2 cellular contexts compared by ENCODE assay signal in the genomic region with DNA sequence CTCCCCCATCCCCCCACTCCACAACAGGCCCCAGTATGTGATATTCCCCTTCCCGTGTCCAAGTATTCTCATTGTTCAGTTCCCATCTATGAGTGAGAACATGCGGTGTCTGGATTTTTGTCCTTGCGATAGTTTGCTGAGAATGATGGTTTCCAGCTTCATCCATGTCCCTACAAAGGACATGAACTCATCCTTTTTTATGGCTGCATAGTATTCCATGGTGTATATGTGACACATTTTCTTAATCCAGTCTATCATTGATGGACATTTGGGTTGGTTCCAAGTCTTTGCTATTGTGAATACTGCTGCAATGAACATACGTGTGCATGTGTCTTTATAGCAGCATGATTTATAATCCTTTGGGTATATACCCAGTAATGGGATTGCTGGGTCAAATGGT. TPM values are rescaled to one million over a fixed set of nuclear protein-coding genes. Genes with fewer than 3 reads are reported as not detected.
DNase-seq lines count a peak whose midpoint lies in the region; ATAC-seq, FAIRE-seq and TF ChIP-seq lines count a peak whose summit lies in the region.
"Not testable (repeated sequence)": the region's sequence is repeated elsewhere in the genome, so short reads cannot be mapped to it uniquely, and the experiment has no call there.

No MANE protein-coding gene starts in this region.

- not testable (repeated sequence) for H3K27ac ChIP-seq in HEK293 (ENCODE audit: extremely low read depth, low read depth, low read length); K562 (ENCODE audit: extremely low read depth, low read depth, low read length)

- not testable (repeated sequence) for H3K27me3 ChIP-seq in K562 (ENCODE audit: control insufficient read depth in 2 of 2, insufficient read depth in 2 of 2, low read length in 2 of 2)

- H3K4me1 ChIP-seq in HEK293 (ENCODE audit: control insufficient read depth, insufficient read depth, low read length); K562 (replicated peaks in 1 of 2; ENCODE audit: control insufficient read depth in 2 of 2, insufficient read depth in 2 of 2, low read length in 2 of 2): not testable (repeated sequence)

- DNase-seq in K562 (ENCODE audit: extremely low read depth in 1 of 4, low spot score in 3 of 4) = not testable (repeated sequence)

- not testable (repeated sequence) for H3K9me3 ChIP-seq in HEK293 (ENCODE audit: control insufficient read depth, insufficient read depth, low read depth, low read length); K562 (replicated peaks; ENCODE audit: control insufficient read depth, insufficient read depth, low read depth, low read length)

- TF ChIP-seq RAD21 in K562 (CRISPR knock-in tag; conservative IDR thresholded peaks at IDR 0.05 in 1 of 2, IDR thresholded peaks at IDR 0.05 in 1 of 2) = not testable (repeated sequence)

- in situ Hi-C loops in K562 (cut with MboI) = not testable (repeated sequence)

- not testable (repeated sequence) for TF ChIP-seq CTCF in HEK293 (tag by site-specific recombination; IDR thresholded peaks at IDR 0.05); K562 (IDR thresholded peaks at IDR 0.05 in 2 of 3, conservative IDR thresholded peaks at IDR 0.05 in 1 of 3; ENCODE audit: insufficient read depth in 2 of 3, low read depth in 1 of 3, low read length in 3 of 3)

- not testable (repeated sequence) for BruUV-seq in K562 (replicated peaks; lab: Mats Ljungman, UMichigan)

- intact Hi-C loops in K562 (cut with micrococcal nuclease) = not testable (repeated sequence)

- POLR2A ChIA-PET in HEK293 (lab: Yijun Ruan, JAX); K562 (lab: Yijun Ruan, JAX): not testable (repeated sequence)

- H3K79me2 ChIP-seq in K562 (ENCODE audit: control insufficient read depth, insufficient read depth, low read length) = not testable (repeated sequence)

- not testable (repeated sequence) for H3K9me1 ChIP-seq in K562 (ENCODE audit: control insufficient read depth, insufficient read depth, low read length)

- not testable (repeated sequence) for TF ChIP-seq POLR2A in K562 (conservative IDR thresholded peaks at IDR 0.05)

- not testable (repeated sequence) for ATAC-seq in K562

- H3K36me3 ChIP-seq in HEK293 (ENCODE audit: control insufficient read depth in 2 of 2, insufficient read depth in 1 of 2, low read length in 2 of 2) = peaks cover 0 to 26% of the 10 kb centered on the region in 2 experiments; a peak in 2 of 3 replicates
- peaks cover 23% of the 10 kb centered on the region for H3K36me3 ChIP-seq in K562 (ENCODE audit: control insufficient read depth, insufficient read depth, low read length)

- not testable (repeated sequence) for H3K4me2 ChIP-seq in K562 (ENCODE audit: insufficient read depth, low read length)

- FAIRE-seq in K562 (lab: Jason Lieb, UNC) = not testable (repeated sequence)

- not testable (repeated sequence) for H2AFZ ChIP-seq in K562 (ENCODE audit: low read depth, low read length)

- CTCF ChIA-PET in HEK293 (lab: Yijun Ruan, JAX); K562 (lab: Yijun Ruan, JAX; ENCODE audit: low intra/inter-chr PET ratio): not testable (repeated sequence)

- not testable (repeated sequence) for H4K20me1 ChIP-seq in K562 (replicated peaks; ENCODE audit: control insufficient read depth, insufficient read depth, low read length)

- not testable (repeated sequence) for H3K4me3 ChIP-seq in HEK293 (ENCODE audit: low read depth, low read length); K562

- not testable (repeated sequence) for TF ChIP-seq EP300 in K562 (IDR thresholded peaks at IDR 0.05; ENCODE audit: low read length)

- 90% methylated on average over 4 of the region's 4 CpGs for WGBS in K562 (ENCODE audit: insufficient coverage, low coverage, missing lambda C conversion rate)

- H3K9ac ChIP-seq in K562 (ENCODE audit: insufficient read depth in 1 of 2, low read depth in 2 of 2, low read length in 2 of 2) = not testable (repeated sequence)

TF ChIP-seq in HEK293, 187 proteins besides CTCF, POLR2A, EP300 and RAD21:
- peak; percentile 95 for TF ChIP-seq ZNF146 (tag by site-specific recombination; IDR thresholded peaks at IDR 0.05)
- TF ChIP-seq, protein P1, sequence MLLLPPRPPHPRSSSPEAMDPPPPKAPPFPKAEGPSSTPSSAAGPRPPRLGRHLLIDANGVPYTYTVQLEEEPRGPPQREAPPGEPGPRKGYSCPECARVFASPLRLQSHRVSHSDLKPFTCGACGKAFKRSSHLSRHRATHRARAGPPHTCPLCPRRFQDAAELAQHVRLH (tag by site-specific recombination; IDR thresholded peaks at IDR 0.05) = 0 out of 2 replicates have a peak, but pooled peaks have one; percentile 23

TF ChIP-seq in K562, 482 proteins besides CTCF, POLR2A, EP300 and RAD21:
- peak; percentile 51 for TF ChIP-seq ZNF146 (CRISPR knock-in tag; IDR thresholded peaks at IDR 0.05; ENCODE audit: unreplicated experiment)
TF ChIP-seq in K562: peak in this region for 1; not testable (repeated sequence) for 481.

RNA-seq across cellular contexts. Expression of a gene that starts 53.1 kb away (rescaled TPM):
- total RNA-seq in K562 (2011; cell fraction: chromatin; rRNA removed; ENCODE audit: low replicate concordance) = 8.5 and 34.7 TPM in 2 replicates
- 3.8 and 4.7 TPM in 2 replicates for total RNA-seq in K562 (2011; cell fraction: nucleolus; rRNA removed)
- total RNA-seq in K562 (2011; cell fraction: nucleoplasm; rRNA removed) = 8.9 and 12.0 TPM in 2 replicates
- 7.6 and 9.0 TPM in 2 replicates for total RNA-seq in K562 (2014; rRNA removed)
- 20.4 and 23.1 TPM in 2 replicates for total RNA-seq in K562 (2014; rRNA removed; fragmentation: Illumina TruSeq; extraction: Trizol)
- total RNA-seq in K562 (2015; rRNA removed; fragmentation: Illumina TruSeq; extraction: Trizol) = 16.1 and 16.6 TPM in 2 replicates
- total RNA-seq in K562 (2021) = 18.3 and 18.9 TPM in 2 replicates
- polyA plus RNA-seq in K562 (2011; rRNA removed) = 8.1 and 12.4 TPM in 2 replicates
- polyA plus RNA-seq in K562 (2011; cell fraction: cytosol; rRNA removed) = 2.2 and 3.9 TPM in 2 replicates
- polyA plus RNA-seq in K562 (2011; cell fraction: nucleus; rRNA removed) = 7.1 and 8.6 TPM in 2 replicates
- polyA plus RNA-seq in K562 (2012) = 11.3 and 12.1 TPM in 2 replicates
- 11.7 and 13.7 TPM in 2 replicates for polyA plus RNA-seq in K562 (2014; fragmentation: Illumina TruSeq; extraction: Trizol)
- polyA plus RNA-seq in K562 (2014; fragmentation: Nextera tagmentation; extraction: Ambion mirVana) = 1 to 10 TPM; 6.3 to 6.5 TPM
- polyA plus RNA-seq in K562 (2014; rRNA removed) = 6.3 and 6.7 TPM in 2 replicates
- polyA minus RNA-seq in K562 (2011; rRNA and poly(A)+ RNA removed) = 41.7 and 42.8 TPM in 2 replicates
- polyA minus RNA-seq in K562 (2011; cell fraction: cytosol; rRNA and poly(A)+ RNA removed) = 17.7 and 20.5 TPM in 2 replicates
- 8.1 and 12.4 TPM in 2 replicates for polyA minus RNA-seq in K562 (2011; cell fraction: nucleus; rRNA and poly(A)+ RNA removed)
